Comparison of ENCODE assay signal across 23 cellular contexts in genomic region chr1:1917304-1917976, GRCh38. TPM values are rescaled to one million over a fixed set of nuclear protein-coding genes. Genes with fewer than 3 reads are reported as not detected.
DNase-seq lines count a peak whose midpoint lies in the region; ATAC-seq and TF ChIP-seq lines count a peak whose summit lies in the region.
"Had no signal": no experiment of that assay in that cellular context is flagged by ENCODE, and none has a peak within 500 bp of the region (broad histone marks: within the 10 kb centered on the region; RNA-seq: fewer than 3 reads in every experiment).

No MANE protein-coding gene starts in this region.

- intact Hi-C loops in dorsolateral prefrontal cortex (cut with DNase I): no loop called here

- H3K27ac ChIP-seq in dorsolateral prefrontal cortex: no peak overlapping the region
- H3K27ac ChIP-seq: brain microvascular endothelial cell, HL-60 had no signal

- DNase-seq in activated naive CD4-positive, alpha-beta T cell treated with anti-CD3 and anti-CD28 coated beads, Interleukin-2, amount 50 U/mL, for 16 hours: no peak
- DNase-seq in WTC11 (ENCODE audit: low spot score) (no peak), memory B cell (ENCODE audit: low spot score in 2 of 2) (no peak), dorsolateral prefrontal cortex (no peak), osteocyte (ENCODE audit: extremely low spot score, unreplicated experiment) (no peak)
- DNase-seq: activated gamma-delta T cell treated with Interleukin-2 at 50 U/mL for 16 hours; brain microvascular endothelial cell; EL; hypothalamus; KBM-7; NCI-H1092 treated with DMSO at 0.1 percent for 48 hours; NCI-H82; stimulated activated CD4-positive, alpha-beta T cell treated with anti-CD3 and anti-CD28 coated beads, Interleukin-12 subunit alpha, Interleukin-12 subunit beta, amount 100 ng/mL, for 4 hours; stimulated activated naive CD8-positive, alpha-beta T cell treated with anti-CD3 and anti-CD28 coated beads, Interleukin-15, Interleukin-2, amounts not matched to agents 100 U/mL and 50 U/mL, for 24 hours; SW 1271 had no signal

- H3K27ac Mint-ChIP-seq in activated naive CD4-positive, alpha-beta T cell treated with anti-CD3 and anti-CD28 coated beads, Interleukin-2, amount 50 U/mL, for 24 hours: no peak overlapping the region
- no peak overlapping the region for H3K27ac Mint-ChIP-seq in WTC11
- no peak overlapping the region for H3K27ac Mint-ChIP-seq in memory B cell
- no peak overlapping the region for H3K27ac Mint-ChIP-seq in stimulated activated memory B cell treated with anti-CD40 and anti-IgM and Interleukin-4, amounts not matched to agents 10 μg/mL and 1 μg/mL and 100 μg/mL, for 72 hours
- H3K27ac Mint-ChIP-seq in osteocyte (ENCODE audit: unreplicated experiment): no peak overlapping the region
- H3K27ac Mint-ChIP-seq: progenitor cell of endocrine pancreas had no signal

- no peaks in the 10 kb centered on the region for H3K4me1 Mint-ChIP-seq in activated naive CD4-positive, alpha-beta T cell treated with anti-CD3 and anti-CD28 coated beads, Interleukin-2, amount 50 U/mL, for 24 hours
- H3K4me1 Mint-ChIP-seq in WTC11 (peaks cover 7% of the 10 kb centered on the region; the same call in 1 of the 2 replicates), memory B cell (peaks cover 3% of the 10 kb centered on the region), osteocyte (ENCODE audit: unreplicated experiment) (no peaks in the 10 kb centered on the region)
- peaks cover 7% of the 10 kb centered on the region for H3K4me1 Mint-ChIP-seq in stimulated activated memory B cell treated with anti-CD40 and anti-IgM and Interleukin-4, amounts not matched to agents 10 μg/mL and 1 μg/mL and 100 μg/mL, for 72 hours

- POLR2A ChIA-PET in WTC11 (lab: Charles Lee): no interaction called here

- no peaks in the 10 kb centered on the region for H3K27me3 Mint-ChIP-seq in activated naive CD4-positive, alpha-beta T cell treated with anti-CD3 and anti-CD28 coated beads, Interleukin-2, amount 50 U/mL, for 24 hours
- no peaks in the 10 kb centered on the region for H3K27me3 Mint-ChIP-seq in WTC11 (ENCODE audit: low read depth)
- H3K27me3 Mint-ChIP-seq in memory B cell: peaks cover 5% of the 10 kb centered on the region
- H3K27me3 Mint-ChIP-seq in stimulated activated memory B cell treated with anti-CD40 and anti-IgM and Interleukin-4, amounts not matched to agents 10 μg/mL and 1 μg/mL and 100 μg/mL, for 72 hours: peaks cover 35% of the 10 kb centered on the region
- H3K27me3 Mint-ChIP-seq in osteocyte (ENCODE audit: unreplicated experiment): no peaks in the 10 kb centered on the region

- TF ChIP-seq CTCF in WTC11 (IDR thresholded peaks at IDR 0.05) (no peak), dorsolateral prefrontal cortex (IDR thresholded peaks at IDR 0.05 in 54 of 56, conservative IDR thresholded peaks at IDR 0.05 in 2 of 56; ENCODE audit: low read depth in 1 of 56, partially characterized antibody in 56 of 56) (no peak), osteocyte (IDR thresholded peaks at IDR 0.05) (no peak)

- H3K36me3 Mint-ChIP-seq in activated naive CD4-positive, alpha-beta T cell treated with anti-CD3 and anti-CD28 coated beads, Interleukin-2, amount 50 U/mL, for 24 hours: no peaks in the 10 kb centered on the region
- H3K36me3 Mint-ChIP-seq in WTC11 (no peaks in the 10 kb centered on the region), memory B cell (no peaks in the 10 kb centered on the region), osteocyte (ENCODE audit: unreplicated experiment) (no peaks in the 10 kb centered on the region)
- no peaks in the 10 kb centered on the region for H3K36me3 Mint-ChIP-seq in stimulated activated memory B cell treated with anti-CD40 and anti-IgM and Interleukin-4, amounts not matched to agents 10 μg/mL and 1 μg/mL and 100 μg/mL, for 72 hours

- H3K4me3 ChIP-seq in dorsolateral prefrontal cortex: no peak overlapping the region

- H3K27me3 ChIP-seq in dorsolateral prefrontal cortex: no peaks in the 10 kb centered on the region
- H3K27me3 ChIP-seq: brain microvascular endothelial cell had no signal

- H3K4me3 Mint-ChIP-seq in activated naive CD4-positive, alpha-beta T cell treated with anti-CD3 and anti-CD28 coated beads, Interleukin-2, amount 50 U/mL, for 24 hours: peak overlapping the region; percentile 15
- H3K4me3 Mint-ChIP-seq in WTC11 (peak overlapping the region; percentile 65), memory B cell (peak overlapping the region; percentile 49), osteocyte (ENCODE audit: unreplicated experiment) (no peak overlapping the region)
- H3K4me3 Mint-ChIP-seq in stimulated activated memory B cell treated with anti-CD40 and anti-IgM and Interleukin-4, amounts not matched to agents 10 μg/mL and 1 μg/mL and 100 μg/mL, for 72 hours: peak overlapping the region; percentile 37

- no peak for ATAC-seq in WTC11
- no peak for ATAC-seq in memory B cell (ENCODE audit: low read depth)
- no peak for ATAC-seq in stimulated activated memory B cell treated with anti-CD40 and anti-IgM and Interleukin-4, amounts not matched to agents 10 μg/mL and 1 μg/mL and 100 μg/mL, for 72 hours
- no peak for ATAC-seq in HG02759 (IDR thresholded peaks at IDR 0.05; ENCODE audit: unreplicated experiment)
- ATAC-seq: stimulated activated naive CD8-positive, alpha-beta T cell treated with anti-CD3 and anti-CD28 coated beads, Interleukin-15, Interleukin-2, amounts not matched to agents 100 U/mL and 50 U/mL, for 24 hours had no signal

- CTCF ChIA-PET in WTC11 (lab: Charles Lee): interaction anchor here (0.5 to 5.7 kb wide), 5 partner anchors 9 to 345 kb away, joined by 3 to 46 read pairs (median 6); no protein-coding TSS in a partner anchor

- no peaks in the 10 kb centered on the region for H3K9me3 Mint-ChIP-seq in activated naive CD4-positive, alpha-beta T cell treated with anti-CD3 and anti-CD28 coated beads, Interleukin-2, amount 50 U/mL, for 24 hours
- H3K9me3 Mint-ChIP-seq in WTC11 (no peaks in the 10 kb centered on the region), memory B cell (no peaks in the 10 kb centered on the region), osteocyte (ENCODE audit: unreplicated experiment) (no peaks in the 10 kb centered on the region)
- no peaks in the 10 kb centered on the region for H3K9me3 Mint-ChIP-seq in stimulated activated memory B cell treated with anti-CD40 and anti-IgM and Interleukin-4, amounts not matched to agents 10 μg/mL and 1 μg/mL and 100 μg/mL, for 72 hours

TF ChIP-seq in WTC11, 78 proteins besides CTCF, POLR2A, EP300 and RAD21:
- TF ChIP-seq ATF3 (CRISPR knock-in tag; conservative IDR thresholded peaks at IDR 0.05) (no peak), ETV6 (CRISPR knock-in tag; IDR thresholded peaks at IDR 0.05) (no peak), ZNF396 (CRISPR knock-in tag; IDR thresholded peaks at IDR 0.05; ENCODE audit: borderline replicate concordance) (no peak)

RNA-seq across cellular contexts. Expression of gene TMEM52, which starts 1.6 kb away (rescaled TPM):
- total RNA-seq in WTC11 (2021) (15.0 to 21.9 TPM (median 20.0 TPM) in 3 replicates), dorsolateral prefrontal cortex (1 to 10 TPM in 71 of 120 experiments, under 1 TPM in 34, not detected in 15; 0.40 to 4.5 (median 1.4) TPM), osteocyte (1.5 TPM in 1 of 2 replicates, not detected in the other)
- total RNA-seq: ureter had no signal

RNA-seq across cellular contexts. Expression of gene CALML6, which starts 2.4 kb away (rescaled TPM):
- total RNA-seq in WTC11 (2021): 0.87 to 2.1 TPM (median 1.9 TPM) in 3 replicates
- total RNA-seq in dorsolateral prefrontal cortex: 1 to 10 TPM in 79 of 120 experiments, under 1 TPM in 38, not detected in 3; 0.25 to 4.5 (median 1.2) TPM
- 2.5 and 2.7 TPM in 2 replicates for total RNA-seq in osteocyte
- total RNA-seq: mononuclear cell, RPMI7951 had no signal

RNA-seq across cellular contexts. Expression of gene GNB1, which starts 26.6 kb away (rescaled TPM):
- total RNA-seq in WTC11 (2021): 339 to 383 TPM (median 360 TPM) in 3 replicates
- 100 to 1,000 TPM; 375 to 847 (median 628) TPM for total RNA-seq in dorsolateral prefrontal cortex
- 394 and 407 TPM in 2 replicates for total RNA-seq in osteocyte
